10 cellular contexts compared by ENCODE assay signal in genomic region chr7:1940863-1941262, GRCh38.
DNase-seq lines count a peak whose midpoint lies in the region; ATAC-seq and TF ChIP-seq lines count a peak whose summit lies in the region.
"Had no signal": no experiment of that assay in that cellular context is flagged by ENCODE, and none has a peak within 500 bp of the region (broad histone marks: within the 10 kb centered on the region; RNA-seq: fewer than 3 reads in every experiment).

No MANE protein-coding gene starts in this region.

- H3K27ac ChIP-seq in osteoblast (ENCODE audit: low read depth, low read length) = peak overlapping the region; percentile 95
- H3K27ac ChIP-seq: parathyroid adenoma had no signal

- no peaks in the 10 kb centered on the region for H3K9me3 Mint-ChIP-seq in activated B cell treated with CpG ODN at 0.5 μM for 24 hours

- TF ChIP-seq CTCF in activated B cell treated with CpG ODN at 0.5 μM for 24 hours (IDR thresholded peaks at IDR 0.05) (no peak), osteoblast (IDR thresholded peaks at IDR 0.05; ENCODE audit: extremely low read depth, low read depth, low read length) (no peak), GM10266 (IDR thresholded peaks at IDR 0.05; ENCODE audit: control insufficient read depth, insufficient read depth, low read depth, missing control alignments) (no peak)

- ATAC-seq in GM19025 (IDR thresholded peaks at IDR 0.05; ENCODE audit: low read depth, unreplicated experiment) (peak; percentile 15), HG02852 (IDR thresholded peaks at IDR 0.05; ENCODE audit: unreplicated experiment) (peak; percentile 15), activated B cell treated with CpG ODN at 0.5 μM for 24 hours (ENCODE audit: low read depth) (no peak), GM18873 (IDR thresholded peaks at IDR 0.05; ENCODE audit: low FRiP score, unreplicated experiment) (no peak)

- H3K4me1 ChIP-seq in osteoblast (ENCODE audit: insufficient read depth, low read length) = peaks cover 19% of the 10 kb centered on the region
- H3K4me1 ChIP-seq: parathyroid adenoma had no signal

- H3K4me3 ChIP-seq in osteoblast (ENCODE audit: insufficient read depth, low read length) = peak overlapping the region; percentile 47
- H3K4me3 ChIP-seq: testis had no signal

- no peaks in the 10 kb centered on the region for H3K27me3 Mint-ChIP-seq in activated B cell treated with CpG ODN at 0.5 μM for 24 hours

- H3K9me3 ChIP-seq in osteoblast (ENCODE audit: low read depth, low read length) = no peaks in the 10 kb centered on the region
- H3K9me3 ChIP-seq: testis had no signal

- H3K4me3 Mint-ChIP-seq in activated B cell treated with CpG ODN at 0.5 μM for 24 hours = peak overlapping the region; percentile 84

- no peaks in the 10 kb centered on the region for H3K36me3 ChIP-seq in osteoblast (ENCODE audit: insufficient read depth, low read length)

- peaks cover 11% of the 10 kb centered on the region for H3K36me3 Mint-ChIP-seq in activated B cell treated with CpG ODN at 0.5 μM for 24 hours (ENCODE audit: low read depth)

- DNase-seq in activated B cell treated with CpG ODN at 0.5 μM for 24 hours (no peak), osteoblast (ENCODE audit: insufficient read length, low spot score, missing footprints) (no peak), superior temporal gyrus (ENCODE audit: extremely low spot score) (no peak), GM10266 (ENCODE audit: extremely low spot score) (no peak), NCI-H2227 (lab: John Stamatoyannopoulos, UW; ENCODE audit: unreplicated experiment) (no peak)

- H2AFZ ChIP-seq in osteoblast (ENCODE audit: low read length) = peak overlapping the region; percentile 73
- H2AFZ ChIP-seq: parathyroid adenoma had no signal

- POLR2A ChIA-PET in activated B cell treated with CpG ODN at 0.5 μM for 24 hours (lab: Charles Lee) = interaction anchor here (0.8 to 1.1 kb wide), 2 partner anchors 19 to 372 kb away, joined by 3 to 4 read pairs; no protein-coding TSS in a partner anchor

- peaks cover 39% of the 10 kb centered on the region for H3K4me1 Mint-ChIP-seq in activated B cell treated with CpG ODN at 0.5 μM for 24 hours

- CTCF ChIA-PET in activated B cell treated with CpG ODN at 0.5 μM for 24 hours (lab: Charles Lee) = no interaction called here

- H3K27me3 ChIP-seq in osteoblast (ENCODE audit: insufficient read depth, low read length) = no peaks in the 10 kb centered on the region
- H3K27me3 ChIP-seq: testis had no signal

- intact Hi-C loops in activated B cell treated with CpG ODN at 0.5 μM for 24 hours (cut with micrococcal nuclease) = loop anchor here (1.0 to 10.0 kb wide), 3 partner anchors 14 to 276 kb away; no protein-coding TSS in a partner anchor

- H4K20me1 ChIP-seq in osteoblast (ENCODE audit: insufficient read depth, low read length) = no peaks in the 10 kb centered on the region

- peak overlapping the region; percentile 66 for H3K4me2 ChIP-seq in osteoblast (ENCODE audit: insufficient read depth, low read length)

- peak overlapping the region; percentile 91 for H3K27ac Mint-ChIP-seq in activated B cell treated with CpG ODN at 0.5 μM for 24 hours

- H3K79me2 ChIP-seq in osteoblast (ENCODE audit: insufficient read depth, low read length) = peaks cover 22% of the 10 kb centered on the region
- H3K79me2 ChIP-seq: parathyroid adenoma had no signal

Comparison
In these comparisons a context has a peak if more than half of its experiments do, and no peak if none do; other contexts are left out.
1. ATAC-seq: peak in GM19025 (single experiment) and HG02852 (single experiment); none in activated B cell treated with CpG ODN at 0.5 μM for 24 hours (single experiment) and GM18873 (single experiment).